In genomic region chr12:56010112-56010570, GRCh38 we compare ENCODE assay signal across 1 cellular context.
TF ChIP-seq lines count a peak whose summit lies in the region.

No MANE protein-coding gene starts in this region.

TF ChIP-seq in HCT116, 20 proteins besides CTCF, POLR2A, EP300 and RAD21:
- TF ChIP-seq CBX3 (IDR thresholded peaks at IDR 0.05; ENCODE audit: low read depth) (no peak), SP1 (IDR thresholded peaks at IDR 0.05; ENCODE audit: low read depth) (no peak), ATF3 (IDR thresholded peaks at IDR 0.05) (no peak), ZBTB33 (IDR thresholded peaks at IDR 0.05; ENCODE audit: extremely low read depth, insufficient replicate concordance, low read length) (no peak), SRF (IDR thresholded peaks at IDR 0.05; ENCODE audit: low read depth) (no peak), TCF7L2 (IDR thresholded peaks at IDR 0.05; ENCODE audit: borderline replicate concordance, extremely low read depth, insufficient read depth, insufficient read length) (no peak), EZH2phosphoT487 (IDR thresholded peaks at IDR 0.05; ENCODE audit: borderline replicate concordance) (no peak), ELF1 (IDR thresholded peaks at IDR 0.05; ENCODE audit: borderline replicate concordance, low read depth) (no peak), FOSL1 (IDR thresholded peaks at IDR 0.05; ENCODE audit: low read depth) (no peak), CEBPB (IDR thresholded peaks at IDR 0.05; ENCODE audit: low read depth) (no peak), ZFX (IDR thresholded peaks at IDR 0.05) (no peak), YY1 (IDR thresholded peaks at IDR 0.05; ENCODE audit: extremely low read depth, insufficient replicate concordance, low read depth, low read length) (no peak), SIN3A (IDR thresholded peaks at IDR 0.05; ENCODE audit: low read depth) (no peak), JUND (IDR thresholded peaks at IDR 0.05) (no peak)
